In the genomic region with DNA sequence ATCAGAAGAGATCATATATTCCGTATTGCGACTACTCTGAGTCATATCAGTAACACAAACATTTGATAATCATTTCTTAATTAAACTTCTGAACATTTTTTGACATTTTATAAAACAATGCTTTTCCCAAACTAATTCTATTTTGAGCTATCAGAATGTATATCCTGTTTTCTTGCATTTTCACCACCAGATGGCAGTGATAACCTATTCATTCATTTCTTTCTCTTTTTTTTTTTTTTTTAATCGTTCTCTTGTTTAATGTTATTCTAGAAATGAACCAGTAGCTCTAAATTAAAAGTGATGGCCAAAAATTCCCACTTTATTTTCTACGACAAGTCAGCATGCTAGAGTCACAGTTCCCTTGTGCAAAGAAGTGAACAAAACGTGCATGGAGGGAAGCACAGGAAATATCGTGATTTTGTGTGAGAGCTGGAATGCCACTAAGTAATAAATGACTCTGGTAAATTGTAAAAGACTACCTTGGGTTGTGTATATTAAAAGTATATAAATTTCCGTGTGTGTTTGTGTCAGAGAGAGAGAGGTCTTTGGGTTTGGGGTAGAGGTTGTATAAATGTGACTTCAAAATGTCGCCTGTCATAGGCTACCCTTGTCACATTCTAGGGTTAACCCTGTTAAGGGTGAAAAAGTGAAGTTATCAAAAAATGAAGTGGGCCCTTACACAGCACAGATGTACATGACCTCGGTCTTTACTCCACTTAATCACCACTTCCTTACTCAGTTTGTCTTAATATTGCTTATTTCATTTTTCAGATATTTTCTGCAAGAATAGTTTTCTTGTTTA, we compare ENCODE assay signal across 8 cellular contexts. TPM values are rescaled to one million over a fixed set of nuclear protein-coding genes. Genes with fewer than 3 reads are reported as not detected.
DNase-seq lines count a peak whose midpoint lies in the region; ATAC-seq and TF ChIP-seq lines count a peak whose summit lies in the region.

No MANE protein-coding gene starts in this region.

- peak in 5 of 7 experiments; percentile 46 to 85 (median 70) for TF ChIP-seq CTCF in stomach (IDR thresholded peaks at IDR 0.05)

- in situ Hi-C loops in HAP-1 (cut with MboI; ENCODE audit: low sequenced_read_pairs) = loop anchor here (25.0 kb wide), 2 partner anchors 386 to 739 kb away; no protein-coding TSS in a partner anchor

- no peak for TF ChIP-seq EP300 in stomach (IDR thresholded peaks at IDR 0.05)

- H3K9me3 ChIP-seq in stomach (no peaks in the 10 kb centered on the region), HAP-1 (no peaks in the 10 kb centered on the region)

- peak overlapping the region in 1 of 5 donors; percentile 49 for H3K27ac ChIP-seq in stomach

- H3K27me3 ChIP-seq in stomach (no peaks in the 10 kb centered on the region), HAP-1 (ENCODE audit: low read depth) (peaks cover 9% of the 10 kb centered on the region)

- no peak for TF ChIP-seq POLR2A in stomach (IDR thresholded peaks at IDR 0.05)

- H3K4me1 ChIP-seq in stomach = peaks cover 0 to 7% (median 3%) of the 10 kb centered on the region in 4 donors
- no peaks in the 10 kb centered on the region for H3K4me1 ChIP-seq in HAP-1

- 15 to 24% (median 20%) methylated on average over 9 of the region's 9 CpGs for WGBS in stomach, 5 donors

- DNase-seq in AG20443 (ENCODE audit: low spot score) = peak; percentile 21
- peak; percentile 19 for DNase-seq in H4 (ENCODE audit: low spot score)
- peak; percentile 27 for DNase-seq in globus pallidus (ENCODE audit: low spot score)
- DNase-seq in stomach = no peak
- DNase-seq in HAP-1 (ENCODE audit: low spot score in 2 of 2) = no peak

- ATAC-seq in SK-N-SH treated with all-trans-retinoic acid at 6 μM for 48 hours (peak; percentile 49; the same call in 2 of the 3 replicates), GM19467 (IDR thresholded peaks at IDR 0.05; ENCODE audit: unreplicated experiment) (no peak), HG03135 (IDR thresholded peaks at IDR 0.05; ENCODE audit: unreplicated experiment) (no peak)

- intact Hi-C loops in stomach (cut with DNase I; ENCODE audit: low total_unique reads) = loop anchor here (10.0 kb wide), 1 partner anchor 297 kb away; no protein-coding TSS in a partner anchor

- no peaks in the 10 kb centered on the region for H3K36me3 ChIP-seq in stomach
- H3K36me3 ChIP-seq in HAP-1 (replicated peaks) = no peaks in the 10 kb centered on the region

- peak overlapping the region in 1 of 4 donors; percentile 15 for H3K4me3 ChIP-seq in stomach
- no peak overlapping the region for H3K4me3 ChIP-seq in HAP-1

TF ChIP-seq in SK-N-SH treated with all-trans-retinoic acid at 6 μM for 48 hours, 23 proteins besides CTCF, POLR2A, EP300 and RAD21:
- no peak for TF ChIP-seq RARB (CRISPR knock-in tag; IDR thresholded peaks at IDR 0.05)
- TF ChIP-seq ZFP3 (CRISPR knock-in tag; IDR thresholded peaks at IDR 0.05) = no peak
- TF ChIP-seq, protein P1, sequence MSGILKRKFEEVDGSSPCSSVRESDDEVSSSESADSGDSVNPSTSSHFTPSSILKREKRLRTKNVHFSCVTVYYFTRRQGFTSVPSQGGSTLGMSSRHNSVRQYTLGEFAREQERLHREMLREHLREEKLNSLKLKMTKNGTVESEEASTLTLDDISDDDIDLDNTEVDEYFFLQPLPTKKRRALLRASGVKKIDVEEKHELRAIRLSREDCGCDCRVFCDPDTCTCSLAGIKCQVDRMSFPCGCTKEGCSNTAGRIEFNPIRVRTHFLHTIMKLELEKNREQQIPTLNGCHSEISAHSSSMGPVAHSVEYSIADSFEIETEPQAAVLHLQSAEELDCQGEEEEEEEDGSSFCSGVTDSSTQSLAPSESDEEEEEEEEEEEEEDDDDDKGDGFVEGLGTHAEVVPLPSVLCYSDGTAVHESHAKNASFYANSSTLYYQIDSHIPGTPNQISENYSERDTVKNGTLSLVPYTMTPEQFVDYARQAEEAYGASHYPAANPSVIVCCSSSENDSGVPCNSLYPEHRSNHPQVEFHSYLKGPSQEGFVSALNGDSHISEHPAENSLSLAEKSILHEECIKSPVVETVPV (CRISPR knock-in tag; IDR thresholded peaks at IDR 0.05) = no peak
- TF ChIP-seq ZC3H10 (CRISPR knock-in tag; IDR thresholded peaks at IDR 0.05) = no peak
- TF ChIP-seq BACH2 (CRISPR knock-in tag; IDR thresholded peaks at IDR 0.05; ENCODE audit: borderline replicate concordance) = no peak
- no peak for TF ChIP-seq ZNF565 (CRISPR knock-in tag; conservative IDR thresholded peaks at IDR 0.05; ENCODE audit: low read depth)
- TF ChIP-seq ZNF70 (CRISPR knock-in tag; IDR thresholded peaks at IDR 0.05) = no peak
- no peak for TF ChIP-seq PPARA (CRISPR knock-in tag; IDR thresholded peaks at IDR 0.05; ENCODE audit: borderline replicate concordance)
- TF ChIP-seq, protein P2, sequence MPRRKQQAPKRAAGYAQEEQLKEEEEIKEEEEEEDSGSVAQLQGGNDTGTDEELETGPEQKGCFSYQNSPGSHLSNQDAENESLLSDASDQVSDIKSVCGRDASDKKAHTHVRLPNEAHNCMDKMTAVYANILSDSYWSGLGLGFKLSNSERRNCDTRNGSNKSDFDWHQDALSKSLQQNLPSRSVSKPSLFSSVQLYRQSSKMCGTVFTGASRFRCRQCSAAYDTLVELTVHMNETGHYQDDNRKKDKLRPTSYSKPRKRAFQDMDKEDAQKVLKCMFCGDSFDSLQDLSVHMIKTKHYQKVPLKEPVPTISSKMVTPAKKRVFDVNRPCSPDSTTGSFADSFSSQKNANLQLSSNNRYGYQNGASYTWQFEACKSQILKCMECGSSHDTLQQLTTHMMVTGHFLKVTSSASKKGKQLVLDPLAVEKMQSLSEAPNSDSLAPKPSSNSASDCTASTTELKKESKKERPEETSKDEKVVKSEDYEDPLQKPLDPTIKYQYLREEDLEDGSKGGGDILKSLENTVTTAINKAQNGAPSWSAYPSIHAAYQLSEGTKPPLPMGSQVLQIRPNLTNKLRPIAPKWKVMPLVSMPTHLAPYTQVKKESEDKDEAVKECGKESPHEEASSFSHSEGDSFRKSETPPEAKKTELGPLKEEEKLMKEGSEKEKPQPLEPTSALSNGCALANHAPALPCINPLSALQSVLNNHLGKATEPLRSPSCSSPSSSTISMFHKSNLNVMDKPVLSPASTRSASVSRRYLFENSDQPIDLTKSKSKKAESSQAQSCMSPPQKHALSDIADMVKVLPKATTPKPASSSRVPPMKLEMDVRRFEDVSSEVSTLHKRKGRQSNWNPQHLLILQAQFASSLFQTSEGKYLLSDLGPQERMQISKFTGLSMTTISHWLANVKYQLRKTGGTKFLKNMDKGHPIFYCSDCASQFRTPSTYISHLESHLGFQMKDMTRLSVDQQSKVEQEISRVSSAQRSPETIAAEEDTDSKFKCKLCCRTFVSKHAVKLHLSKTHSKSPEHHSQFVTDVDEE (CRISPR knock-in tag; IDR thresholded peaks at IDR 0.05) = no peak
- TF ChIP-seq ESRRG (CRISPR knock-in tag; IDR thresholded peaks at IDR 0.05) = no peak
- TF ChIP-seq SNAI2 (CRISPR knock-in tag; IDR thresholded peaks at IDR 0.05) = no peak
- TF ChIP-seq, protein P3, sequence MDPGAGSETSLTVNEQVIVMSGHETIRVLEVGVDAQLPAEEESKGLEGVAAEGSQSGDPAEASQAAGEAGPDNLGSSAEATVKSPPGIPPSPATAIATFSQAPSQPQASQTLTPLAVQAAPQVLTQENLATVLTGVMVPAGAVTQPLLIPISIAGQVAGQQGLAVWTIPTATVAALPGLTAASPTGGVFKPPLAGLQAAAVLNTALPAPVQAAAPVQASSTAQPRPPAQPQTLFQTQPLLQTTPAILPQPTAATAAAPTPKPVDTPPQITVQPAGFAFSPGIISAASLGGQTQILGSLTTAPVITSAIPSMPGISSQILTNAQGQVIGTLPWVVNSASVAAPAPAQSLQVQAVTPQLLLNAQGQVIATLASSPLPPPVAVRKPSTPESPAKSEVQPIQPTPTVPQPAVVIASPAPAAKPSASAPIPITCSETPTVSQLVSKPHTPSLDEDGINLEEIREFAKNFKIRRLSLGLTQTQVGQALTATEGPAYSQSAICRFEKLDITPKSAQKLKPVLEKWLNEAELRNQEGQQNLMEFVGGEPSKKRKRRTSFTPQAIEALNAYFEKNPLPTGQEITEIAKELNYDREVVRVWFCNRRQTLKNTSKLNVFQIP (CRISPR knock-in tag; IDR thresholded peaks at IDR 0.05; ENCODE audit: borderline replicate concordance, low read depth) = no peak
- no peak for TF ChIP-seq OSR1 (CRISPR knock-in tag; IDR thresholded peaks at IDR 0.05)
- TF ChIP-seq, protein P4, sequence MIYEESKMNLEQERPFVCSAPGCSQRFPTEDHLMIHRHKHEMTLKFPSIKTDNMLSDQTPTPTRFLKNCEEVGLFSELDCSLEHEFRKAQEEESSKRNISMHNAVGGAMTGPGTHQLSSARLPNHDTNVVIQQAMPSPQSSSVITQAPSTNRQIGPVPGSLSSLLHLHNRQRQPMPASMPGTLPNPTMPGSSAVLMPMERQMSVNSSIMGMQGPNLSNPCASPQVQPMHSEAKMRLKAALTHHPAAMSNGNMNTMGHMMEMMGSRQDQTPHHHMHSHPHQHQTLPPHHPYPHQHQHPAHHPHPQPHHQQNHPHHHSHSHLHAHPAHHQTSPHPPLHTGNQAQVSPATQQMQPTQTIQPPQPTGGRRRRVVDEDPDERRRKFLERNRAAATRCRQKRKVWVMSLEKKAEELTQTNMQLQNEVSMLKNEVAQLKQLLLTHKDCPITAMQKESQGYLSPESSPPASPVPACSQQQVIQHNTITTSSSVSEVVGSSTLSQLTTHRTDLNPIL (CRISPR knock-in tag; IDR thresholded peaks at IDR 0.05; ENCODE audit: low read depth) = no peak
- TF ChIP-seq ZFP30 (CRISPR knock-in tag; IDR thresholded peaks at IDR 0.05) = no peak
- TF ChIP-seq CSDC2 (CRISPR knock-in tag; IDR thresholded peaks at IDR 0.05) = no peak
- TF ChIP-seq ZNF8 (CRISPR knock-in tag; IDR thresholded peaks at IDR 0.05) = no peak
- no peak for TF ChIP-seq TCF4 (CRISPR knock-in tag; IDR thresholded peaks at IDR 0.05; ENCODE audit: borderline replicate concordance)
- TF ChIP-seq ISL1 (CRISPR knock-in tag; IDR thresholded peaks at IDR 0.05) = no peak

RNA-seq across cellular contexts. Expression of a gene that starts 40.4 kb away (rescaled TPM):
- total RNA-seq in H4 (2014; rRNA removed; shearing (Covaris generic)) = 1,752 TPM in 2 replicates
- 100 to 1,000 TPM in 4 of 5 donors, 10 to 100 TPM in 1; 94.5 to 445 (median 272) TPM for total RNA-seq in stomach
- polyA plus RNA-seq in stomach = 100 to 1,000 TPM; 325 to 523 (median 491) TPM

Comparison
In these comparisons a context has a peak if more than half of its experiments do, and no peak if none do; other contexts are left out.
1. DNase-seq: peak in AG20443 (single experiment), H4 (single experiment) and globus pallidus (single experiment); none in stomach (single experiment) and HAP-1 (0 of 2).